7 cellular contexts compared by ENCODE assay signal in the genomic region with DNA sequence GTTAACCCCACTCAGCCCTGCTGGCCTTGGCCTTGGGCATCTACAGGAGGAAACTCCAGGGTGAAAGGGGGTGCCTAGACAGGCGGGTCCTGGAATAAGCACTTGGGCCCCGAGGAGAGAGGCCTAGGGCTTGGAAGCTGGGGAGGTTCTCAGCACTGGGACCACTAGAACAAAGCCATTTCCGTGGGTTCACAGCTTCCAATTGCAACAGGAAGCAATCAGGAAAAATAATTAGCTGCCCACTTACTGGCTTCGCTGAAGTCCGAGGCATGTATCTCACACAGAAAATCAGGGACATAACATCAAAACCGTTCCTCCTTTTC.
DNase-seq lines count a peak whose midpoint lies in the region; ATAC-seq, FAIRE-seq and TF ChIP-seq lines count a peak whose summit lies in the region.

No MANE protein-coding gene starts in this region.

- no peak for TF ChIP-seq CTCF in fibroblast of villous mesenchyme (IDR thresholded peaks at IDR 0.05; ENCODE audit: insufficient read depth, low read depth, low read length)

- peaks cover 38% of the 10 kb centered on the region for H3K79me2 ChIP-seq in GM23248 (ENCODE audit: insufficient read depth)

- H3K36me3 ChIP-seq in GM23248 (ENCODE audit: low read depth) (no peaks in the 10 kb centered on the region), SJSA1 (peaks cover 7% of the 10 kb centered on the region), skeletal muscle tissue (ENCODE audit: control insufficient read depth in 3 of 3, insufficient read depth in 3 of 3, low read length in 3 of 3) (no peaks in the 10 kb centered on the region)

- H3K9ac ChIP-seq in GM23248: no peak overlapping the region
- peak overlapping the region in 2 of 3 donors; percentile 45 to 60 for H3K9ac ChIP-seq in skeletal muscle tissue (ENCODE audit: low read depth in 1 of 3, low read length in 3 of 3)

- peak overlapping the region; percentile 86; the same call in 1 of the 2 replicates for H3K4me3 ChIP-seq in GM23248
- peak overlapping the region; percentile 99 for H3K4me3 ChIP-seq in SJSA1
- peak overlapping the region; percentile 67 for H3K4me3 ChIP-seq in fibroblast of villous mesenchyme (ENCODE audit: low read depth, low read length)
- H3K4me3 ChIP-seq in skeletal muscle tissue (ENCODE audit: low read length in 3 of 3): peak overlapping the region in 2 of 3 donors; percentile 49 to 62

- H3F3A ChIP-seq in GM23248 (ENCODE audit: insufficient read depth): peaks cover 18% of the 10 kb centered on the region

- WGBS in GM23248 (ENCODE audit: low coverage in 1 of 2, low lambda C conversion rate in 2 of 2, missing lambda C conversion rate in 2 of 2), 2 experiments: 75 to 83% methylated on average over 6 of the region's 6 CpGs

- H4K20me1 ChIP-seq in GM23248 (ENCODE audit: insufficient read depth): no peaks in the 10 kb centered on the region

- H3K27me3 ChIP-seq in GM23248 (replicated peaks; ENCODE audit: insufficient read depth): no peaks in the 10 kb centered on the region
- H3K27me3 ChIP-seq in SJSA1 (replicated peaks): no peaks in the 10 kb centered on the region
- H3K27me3 ChIP-seq in skeletal muscle tissue (ENCODE audit: control insufficient read depth in 3 of 3, insufficient read depth in 3 of 3, low read length in 3 of 3): no peaks in the 10 kb centered on the region

- no peak for ATAC-seq in GM21825 (IDR thresholded peaks at IDR 0.05; ENCODE audit: unreplicated experiment)

- DNase-seq in GM23248 (no peak), SJSA1 (ENCODE audit: low read depth in 1 of 2, low spot score in 2 of 2) (no peak), fibroblast of villous mesenchyme (ENCODE audit: low read depth) (no peak), pons (ENCODE audit: low spot score) (no peak), frontal cortex (ENCODE audit: low spot score in 2 of 2) (no peak)

- no peak for FAIRE-seq in frontal cortex (lab: Jason Lieb, UNC)

- in situ Hi-C loops in GM23248 (cut with MboI): no loop called here

- H3K27ac ChIP-seq in GM23248 (no peak overlapping the region), SJSA1 (peak overlapping the region; percentile 80), skeletal muscle tissue (ENCODE audit: low read depth, low read length) (peak overlapping the region; percentile 71)

- H3K4me1 ChIP-seq in GM23248 (ENCODE audit: insufficient read depth) (peaks cover 28% of the 10 kb centered on the region), SJSA1 (replicated peaks) (peaks cover 67% of the 10 kb centered on the region), skeletal muscle tissue (ENCODE audit: control insufficient read depth in 3 of 3, insufficient read depth in 3 of 3, low read length in 3 of 3) (peaks cover 30 to 40% (median 34%) of the 10 kb centered on the region in 3 donors)

- H3K9me3 ChIP-seq in GM23248 (ENCODE audit: low read depth) (no peaks in the 10 kb centered on the region), SJSA1 (replicated peaks) (peaks cover 4% of the 10 kb centered on the region; the same call in 1 of the 2 replicates), skeletal muscle tissue (ENCODE audit: control insufficient read depth in 3 of 3, low read length in 3 of 3) (no peaks in the 10 kb centered on the region)

- H2AFZ ChIP-seq in GM23248: no peak overlapping the region

- no peaks in the 10 kb centered on the region for H3K9me2 ChIP-seq in GM23248 (ENCODE audit: insufficient read depth)

- H3K4me2 ChIP-seq in GM23248 (ENCODE audit: unreplicated experiment): peak overlapping the region; percentile 56
